ENCODE assay signal across 25 cellular contexts in genomic region chr1:53696990-53697389, GRCh38. TPM values are rescaled to one million over a fixed set of nuclear protein-coding genes. Genes with fewer than 3 reads are reported as not detected.
"Had no signal": no experiment of that assay in that cellular context is flagged by ENCODE, and none has a peak within 500 bp of the region (broad histone marks: within the 10 kb centered on the region; RNA-seq: fewer than 3 reads in every experiment).

No MANE protein-coding gene starts in this region.

- FAIRE-seq: TTC549 had no signal

- H3K9me3 ChIP-seq: ascending aorta had no signal

- H3K4me1 ChIP-seq: ascending aorta had no signal

- H3K4me1 Mint-ChIP-seq: activated CD4-positive, alpha-beta T cell treated with anti-CD3 and anti-CD28 coated beads, Interleukin-2, amount 10 ng/mL, durations not matched to agents 24 days and 14 days; activated naive CD4-positive, alpha-beta T cell treated with anti-CD3 and anti-CD28 coated beads, Interleukin-2, amount 50 U/mL, for 24 hours; activated naive CD8-positive, alpha-beta T cell treated with anti-CD3 and anti-CD28 coated beads, Interleukin-2, amount 10 ng/mL, durations not matched to agents 7 days and 5 days had no signal

- H3K4me3 ChIP-seq: ascending aorta had no signal

- H3K9me3 Mint-ChIP-seq: activated CD4-positive, alpha-beta T cell treated with anti-CD3 and anti-CD28 coated beads, Interleukin-2, amount 10 ng/mL, durations not matched to agents 24 days and 14 days; activated naive CD4-positive, alpha-beta T cell treated with anti-CD3 and anti-CD28 coated beads, Interleukin-2, amount 50 U/mL, for 24 hours; activated naive CD8-positive, alpha-beta T cell treated with anti-CD3 and anti-CD28 coated beads, Interleukin-2, amount 10 ng/mL, durations not matched to agents 7 days and 5 days; activated T-cell treated with anti-CD3 and anti-CD28 coated beads, Interleukin-2, amount 50 U/mL, for 24 hours; activated T-helper 2 cell treated with anti-CD3 and anti-CD28 coated beads, Interferon-gamma antibody, Interleukin-2, Interleukin-4, amounts not matched to agents 10 μg/mL and 5 μg/mL and 100 μg/mL, durations not matched to agents 14 hours and 24 hours and 36 hours had no signal

- H3K27me3 Mint-ChIP-seq: activated CD4-positive, alpha-beta T cell treated with anti-CD3 and anti-CD28 coated beads, Interleukin-2, amount 10 ng/mL, durations not matched to agents 24 days and 14 days; activated naive CD4-positive, alpha-beta T cell treated with anti-CD3 and anti-CD28 coated beads, Interleukin-2, amount 50 U/mL, for 24 hours had no signal

- H3K4me3 Mint-ChIP-seq: activated CD4-positive, alpha-beta T cell treated with anti-CD3 and anti-CD28 coated beads, Interleukin-2, amount 10 ng/mL, durations not matched to agents 24 days and 14 days; activated CD8-positive, alpha-beta T cell treated with anti-CD3 and anti-CD28 coated beads, Interleukin-2, amount 10 ng/mL, durations not matched to agents 7 days and 5 days; activated naive CD4-positive, alpha-beta T cell treated with anti-CD3 and anti-CD28 coated beads, Interleukin-2, amount 50 U/mL, for 24 hours; activated naive CD8-positive, alpha-beta T cell treated with anti-CD3 and anti-CD28 coated beads, Interleukin-2, amount 10 ng/mL, durations not matched to agents 7 days and 5 days; activated T-cell treated with anti-CD3 and anti-CD28 coated beads, Interleukin-2, amount 50 U/mL, for 24 hours had no signal

- H3K36me3 Mint-ChIP-seq: activated naive CD4-positive, alpha-beta T cell treated with anti-CD3 and anti-CD28 coated beads, Interleukin-2, amount 50 U/mL, for 24 hours; activated naive CD8-positive, alpha-beta T cell treated with anti-CD3 and anti-CD28 coated beads, Interleukin-2, amount 10 ng/mL, durations not matched to agents 7 days and 5 days had no signal

- H3K27ac ChIP-seq: ascending aorta had no signal

- H3K27me3 ChIP-seq: ascending aorta had no signal

- DNase-seq: activated CD4-positive, alpha-beta T cell treated with anti-CD3 and anti-CD28 coated beads, Interleukin-2, amount 10 ng/mL, durations not matched to agents 24 days and 14 days; activated CD4-positive, alpha-beta T cell treated with anti-CD3 and anti-CD28 coated beads, Interleukin-2, amount 50 U/mL, for 4 hours; activated CD8-positive, alpha-beta T cell treated with anti-CD3 and anti-CD28 coated beads, Interleukin-2, amount 10 ng/mL, durations not matched to agents 7 days and 5 days; activated gamma-delta T cell; activated naive CD4-positive, alpha-beta T cell treated with Interleukin-2 at 50 U/mL for 16 hours; activated naive CD8-positive, alpha-beta T cell treated with anti-CD3 and anti-CD28 coated beads, Interleukin-2, amount 10 ng/mL, durations not matched to agents 7 days and 5 days; activated T-cell treated with anti-CD3 and anti-CD28 coated beads, Interleukin-2, amount 50 U/mL, for 24 hours; amygdala; MM.1S; NCI-H1048; NCI-H1105 treated with DMSO at 0.1 percent for 48 hours; NCI-H1436; NCI-H1694; NCI-H1930; NCI-H2081 treated with DMSO at 0.1 percent for 48 hours; NCI-H345; NCI-H524 treated with DMSO at 0.1 percent for 48 hours; T1000 had no signal

- H3K36me3 ChIP-seq: ascending aorta had no signal

- H3K27ac Mint-ChIP-seq: activated CD4-positive, alpha-beta T cell treated with anti-CD3 and anti-CD28 coated beads, Interleukin-2, amount 10 ng/mL, durations not matched to agents 24 days and 14 days; activated CD8-positive, alpha-beta T cell treated with anti-CD3 and anti-CD28 coated beads, Interleukin-2, amount 10 ng/mL, durations not matched to agents 7 days and 5 days; activated naive CD4-positive, alpha-beta T cell treated with anti-CD3 and anti-CD28 coated beads, Interleukin-2, amount 50 U/mL, for 24 hours; activated naive CD8-positive, alpha-beta T cell treated with anti-CD3 and anti-CD28 coated beads, Interleukin-2, amount 10 ng/mL, durations not matched to agents 7 days and 5 days; activated T-cell treated with anti-CD3 and anti-CD28 coated beads, Interleukin-2, amount 50 U/mL, for 24 hours; activated T-helper 2 cell treated with anti-CD3 and anti-CD28 coated beads, Interferon-gamma antibody, Interleukin-2, Interleukin-4, amounts not matched to agents 10 μg/mL and 5 μg/mL and 100 μg/mL, durations not matched to agents 14 hours and 24 hours and 36 hours had no signal

- ATAC-seq: activated CD8-positive, alpha-beta T cell treated with anti-CD3 and anti-CD28 coated beads, Interleukin-2, amount 10 ng/mL, durations not matched to agents 7 days and 5 days; Panc1 had no signal

RNA-seq across cellular contexts. Expression of gene GLIS1, which starts 42.0 kb away (rescaled TPM):
- total RNA-seq: activated CD4-positive, alpha-beta T cell treated with anti-CD3 and anti-CD28 coated beads, Interleukin-2, amount 10 ng/mL, durations not matched to agents 24 days and 14 days; activated CD8-positive, alpha-beta T cell treated with anti-CD3 and anti-CD28 coated beads, Interleukin-2, amount 10 ng/mL, durations not matched to agents 7 days and 5 days; activated naive CD8-positive, alpha-beta T cell treated with anti-CD3 and anti-CD28 coated beads, Interleukin-2, amount 10 ng/mL, durations not matched to agents 7 days and 5 days; activated T-helper 2 cell treated with anti-CD3 and anti-CD28 coated beads, Interferon-gamma antibody, Interleukin-2, Interleukin-4, amounts not matched to agents 10 μg/mL and 5 μg/mL and 100 μg/mL, durations not matched to agents 14 hours and 24 hours and 36 hours; ascending aorta; T-helper 1 cell treated with Interleukin-12 subunit alpha and Interleukin-12 subunit beta and Interleukin-4 antibody, amounts not matched to agents 30 ng/mL and 1 ng/mL, for 36 hours; T-helper 2 cell treated with Interferon-gamma antibody and Interleukin-4, amounts not matched to agents 100 ng/mL and 5 ng/mL, for 36 hours had no signal
